Comparison of ENCODE assay signal across 8 cellular contexts in genomic region chr3:120780977-120781376, GRCh38. TPM values are rescaled to one million over a fixed set of nuclear protein-coding genes. Genes with fewer than 3 reads are reported as not detected.
DNase-seq lines count a peak whose midpoint lies in the region; ATAC-seq, FAIRE-seq and TF ChIP-seq lines count a peak whose summit lies in the region.

No MANE protein-coding gene starts in this region.

- no peaks in the 10 kb centered on the region for H3K4me1 ChIP-seq in kidney (ENCODE audit: control insufficient read depth in 1 of 2, insufficient read depth in 1 of 2, low read depth in 1 of 2, low read length in 2 of 2)

- H3K36me3 Mint-ChIP-seq in naive thymus-derived CD8-positive, alpha-beta T cell = peaks cover 5 to 48% (median 26%) of the 10 kb centered on the region in 3 donors

- peaks cover 7 to 14% of the 10 kb centered on the region in 2 donors for H3K36me3 ChIP-seq in kidney (ENCODE audit: control insufficient read depth in 1 of 2, insufficient read depth in 2 of 2, low read length in 2 of 2)

- H3K27me3 Mint-ChIP-seq in naive thymus-derived CD8-positive, alpha-beta T cell = no peaks in the 10 kb centered on the region

- DNase-seq in CD1c-positive myeloid dendritic cell (ENCODE audit: extremely low spot score) (peak; percentile 93), dermis microvascular lymphatic vessel endothelial cell (ENCODE audit: low read depth in 2 of 2) (peak; percentile 57 to 93), kidney (no peak), occipital lobe (lab: John Stamatoyannopoulos, UW) (no peak), T-helper 9 cell (no peak)
- DNase-seq in naive thymus-derived CD8-positive, alpha-beta T cell = no peak

- intact Hi-C loops in kidney (cut with DNase I) = no loop called here

- no peak overlapping the region for H3K4me3 Mint-ChIP-seq in naive thymus-derived CD8-positive, alpha-beta T cell

- peaks cover 0 to 4% (median 1%) of the 10 kb centered on the region in 4 donors for H3K4me1 Mint-ChIP-seq in naive thymus-derived CD8-positive, alpha-beta T cell

- POLR2A ChIA-PET in naive thymus-derived CD8-positive, alpha-beta T cell (lab: Charles Lee) = no interaction called here

- TF ChIP-seq CTCF in kidney (IDR thresholded peaks at IDR 0.05; ENCODE audit: borderline replicate concordance, extremely low read depth, insufficient read depth) = no peak

- no peak for FAIRE-seq in kidney (lab: Jason Lieb, UNC)

- peak overlapping the region in 2 of 10 donors; percentile 38 to 81 for H3K27ac Mint-ChIP-seq in naive thymus-derived CD8-positive, alpha-beta T cell

- ATAC-seq in GM21390 (IDR thresholded peaks at IDR 0.05; ENCODE audit: unreplicated experiment) = peak; percentile 93
- ATAC-seq in HG03460 (IDR thresholded peaks at IDR 0.05; ENCODE audit: unreplicated experiment) = peak; percentile 93
- ATAC-seq in naive thymus-derived CD8-positive, alpha-beta T cell = no peak

- H3K9me3 ChIP-seq in kidney (ENCODE audit: control insufficient read depth in 1 of 2, low read length in 2 of 2) = no peaks in the 10 kb centered on the region

- no peaks in the 10 kb centered on the region for H3K9me3 Mint-ChIP-seq in naive thymus-derived CD8-positive, alpha-beta T cell

- H3K27ac ChIP-seq in kidney (ENCODE audit: low read depth in 2 of 2, low read length in 2 of 2) = no peak overlapping the region

- H3K4me3 ChIP-seq in kidney (ENCODE audit: low read length in 2 of 2) = no peak overlapping the region

- H3K9ac ChIP-seq in kidney (ENCODE audit: low read length in 2 of 2) = no peak overlapping the region

RNA-seq across cellular contexts. Expression of gene GTF2E1, which starts 38.4 kb away (rescaled TPM):
- 23.4 and 24.6 TPM in 2 replicates for total RNA-seq in dermis microvascular lymphatic vessel endothelial cell
- total RNA-seq in kidney = 19.4 TPM
- polyA plus RNA-seq in kidney (ENCODE audit: insufficient read depth, low read depth, low replicate concordance) = 5.4 TPM
- total RNA-seq in occipital lobe = 21.4 TPM
- total RNA-seq in naive thymus-derived CD8-positive, alpha-beta T cell = 10 to 100 TPM; 23.9 to 26.5 TPM
- polyA plus RNA-seq in naive thymus-derived CD8-positive, alpha-beta T cell = 10 to 100 TPM; 10.9 to 15.9 (median 11.5) TPM

RNA-seq across cellular contexts. Expression of gene RABL3, which starts 38.7 kb away (rescaled TPM):
- total RNA-seq in dermis microvascular lymphatic vessel endothelial cell (7.3 and 7.7 TPM in 2 replicates), kidney (30.1 TPM), occipital lobe (12.6 TPM)
- polyA plus RNA-seq in kidney (ENCODE audit: insufficient read depth, low read depth, low replicate concordance) = 16.9 TPM
- 10 to 100 TPM; 34.9 to 39.5 TPM for total RNA-seq in naive thymus-derived CD8-positive, alpha-beta T cell
- polyA plus RNA-seq in naive thymus-derived CD8-positive, alpha-beta T cell = 10 to 100 TPM; 29.5 to 41.9 (median 39.0) TPM

Comparison
In these comparisons a context has a peak if more than half of its experiments do, and no peak if none do; other contexts are left out.
1. DNase-seq: peak in CD1c-positive myeloid dendritic cell (single experiment) and dermis microvascular lymphatic vessel endothelial cell (2 of 2); none in kidney (single experiment), occipital lobe (single experiment), naive thymus-derived CD8-positive, alpha-beta T cell (0 of 10) and T-helper 9 cell (single experiment).
2. ATAC-seq: peak in GM21390 (single experiment) and HG03460 (single experiment); none in naive thymus-derived CD8-positive, alpha-beta T cell (0 of 2).